Comparison of ENCODE assay signal across 8 cellular contexts in genomic region chr1:15524283-15525042, GRCh38. TPM values are rescaled to one million over a fixed set of nuclear protein-coding genes. Genes with fewer than 3 reads are reported as not detected.
DNase-seq lines count a peak whose midpoint lies in the region; ATAC-seq and TF ChIP-seq lines count a peak whose summit lies in the region.

No MANE protein-coding gene starts in this region.

- H3F3A ChIP-seq in GM23338 (replicated peaks; ENCODE audit: low read depth) = no peaks in the 10 kb centered on the region

- H2AFZ ChIP-seq in GM23338 (no peak overlapping the region), fibroblast of lung (ENCODE audit: low read length) (peak overlapping the region; percentile 71)

- H3K27me3 Mint-ChIP-seq in GM23338 (ENCODE audit: insufficient read depth, low read depth, poor library complexity) = peaks cover 7% of the 10 kb centered on the region
- no peaks in the 10 kb centered on the region for H3K27me3 Mint-ChIP-seq in activated T-helper 17 cell treated with anti-CD3 and anti-CD28 coated beads, Interleukin-2, amount 50 U/mL, for 72 hours
- peaks cover 0 to 2% (median 0%) of the 10 kb centered on the region in 5 donors for H3K27me3 Mint-ChIP-seq in naive thymus-derived CD8-positive, alpha-beta T cell
- no peaks in the 10 kb centered on the region for H3K27me3 Mint-ChIP-seq in stimulated activated memory B cell treated with anti-CD40 and anti-IgM and Interleukin-4, amounts not matched to agents 10 μg/mL and 1 μg/mL and 100 μg/mL, for 72 hours

- no peak for TF ChIP-seq CTCF in GM23338 (conservative IDR thresholded peaks at IDR 0.05; ENCODE audit: low read depth in 2 of 2)
- TF ChIP-seq CTCF in fibroblast of lung (conservative IDR thresholded peaks at IDR 0.05 in 1 of 2, IDR thresholded peaks at IDR 0.05 in 1 of 2; ENCODE audit: low read depth in 1 of 2, low read length in 2 of 2) = no peak

- H4K20me1 ChIP-seq in GM23338 (replicated peaks; ENCODE audit: insufficient read depth) (peaks cover 6% of the 10 kb centered on the region; the same call in 1 of the 2 replicates), fibroblast of lung (ENCODE audit: control insufficient read depth, extremely low read depth, insufficient read depth, low read length) (no peaks in the 10 kb centered on the region)

- H3K27ac ChIP-seq in GM23338 (ENCODE audit: low read depth) (no peak overlapping the region), fibroblast of lung (ENCODE audit: insufficient read depth, low read length) (peak overlapping the region; percentile 99)

- H3K27ac Mint-ChIP-seq in GM23338 = peak overlapping the region; percentile 100
- H3K27ac Mint-ChIP-seq in activated T-helper 17 cell treated with anti-CD3 and anti-CD28 coated beads, Interleukin-2, amount 50 U/mL, for 72 hours = peak overlapping the region; percentile 92
- H3K27ac Mint-ChIP-seq in naive thymus-derived CD8-positive, alpha-beta T cell = peak overlapping the region; percentile 97 to 100 (median 100)
- peak overlapping the region; percentile 92 for H3K27ac Mint-ChIP-seq in stimulated activated memory B cell treated with anti-CD40 and anti-IgM and Interleukin-4, amounts not matched to agents 10 μg/mL and 1 μg/mL and 100 μg/mL, for 72 hours

- H3K4me1 ChIP-seq in GM23338 (ENCODE audit: insufficient read depth) (peaks cover 15% of the 10 kb centered on the region), fibroblast of lung (ENCODE audit: control insufficient read depth, extremely low read depth, insufficient read depth, low read length) (peaks cover 17% of the 10 kb centered on the region)

- no peaks in the 10 kb centered on the region for H3K9me2 ChIP-seq in GM23338 (ENCODE audit: insufficient read depth)

- peaks cover 39% of the 10 kb centered on the region for H3K4me1 Mint-ChIP-seq in GM23338
- peaks cover 27% of the 10 kb centered on the region for H3K4me1 Mint-ChIP-seq in activated T-helper 17 cell treated with anti-CD3 and anti-CD28 coated beads, Interleukin-2, amount 50 U/mL, for 72 hours
- H3K4me1 Mint-ChIP-seq in naive thymus-derived CD8-positive, alpha-beta T cell = peaks cover 32 to 55% (median 52%) of the 10 kb centered on the region in 4 donors
- H3K4me1 Mint-ChIP-seq in stimulated activated memory B cell treated with anti-CD40 and anti-IgM and Interleukin-4, amounts not matched to agents 10 μg/mL and 1 μg/mL and 100 μg/mL, for 72 hours = peaks cover 49% of the 10 kb centered on the region

- H3K4me3 ChIP-seq in GM23338 = peak overlapping the region; percentile 70
- peak overlapping the region; percentile 50 to 81 (median 65) for H3K4me3 ChIP-seq in fibroblast of lung (replicated peaks in 1 of 4; ENCODE audit: control extremely low read depth in 1 of 4, insufficient read depth in 1 of 4, low read depth in 3 of 4, low read length in 4 of 4)

- peaks cover 46% of the 10 kb centered on the region for H3K79me2 ChIP-seq in GM23338 (replicated peaks; ENCODE audit: insufficient read depth)
- peaks cover 14% of the 10 kb centered on the region for H3K79me2 ChIP-seq in fibroblast of lung (ENCODE audit: control insufficient read depth, insufficient read depth, low read length)

- peak overlapping the region; percentile 83 for H3K4me3 Mint-ChIP-seq in GM23338
- H3K4me3 Mint-ChIP-seq in activated T-helper 17 cell treated with anti-CD3 and anti-CD28 coated beads, Interleukin-2, amount 50 U/mL, for 72 hours = peak overlapping the region; percentile 91
- peak overlapping the region; percentile 87 to 97 (median 92) for H3K4me3 Mint-ChIP-seq in naive thymus-derived CD8-positive, alpha-beta T cell
- H3K4me3 Mint-ChIP-seq in stimulated activated memory B cell treated with anti-CD40 and anti-IgM and Interleukin-4, amounts not matched to agents 10 μg/mL and 1 μg/mL and 100 μg/mL, for 72 hours = peak overlapping the region; percentile 85

- H3K36me3 Mint-ChIP-seq in GM23338 (ENCODE audit: low read depth) = no peaks in the 10 kb centered on the region; the same call in 2 of the 3 replicates
- peaks cover 6% of the 10 kb centered on the region for H3K36me3 Mint-ChIP-seq in activated T-helper 17 cell treated with anti-CD3 and anti-CD28 coated beads, Interleukin-2, amount 50 U/mL, for 72 hours (ENCODE audit: low read depth)
- H3K36me3 Mint-ChIP-seq in naive thymus-derived CD8-positive, alpha-beta T cell = peaks cover 0 to 4% (median 0%) of the 10 kb centered on the region in 3 donors
- peaks cover 3% of the 10 kb centered on the region for H3K36me3 Mint-ChIP-seq in stimulated activated memory B cell treated with anti-CD40 and anti-IgM and Interleukin-4, amounts not matched to agents 10 μg/mL and 1 μg/mL and 100 μg/mL, for 72 hours

- DNase-seq in DMS79 (lab: John Stamatoyannopoulos, UW) (peak; percentile 99), GM23338 (ENCODE audit: low spot score) (peak; percentile 100), LHCN-M2 (ENCODE audit: low read depth) (peak; percentile 97), RKO (ENCODE audit: low spot score) (peak; percentile 96), fibroblast of lung (ENCODE audit: low read depth in 2 of 2) (peak; percentile 95 to 99)
- peak; percentile 99 to 100 (median 100) for DNase-seq in naive thymus-derived CD8-positive, alpha-beta T cell

- H3K27me3 ChIP-seq in GM23338 (ENCODE audit: insufficient read depth) = no peaks in the 10 kb centered on the region
- H3K27me3 ChIP-seq in fibroblast of lung (ENCODE audit: control insufficient read depth, insufficient read depth, low read length) = no peaks in the 10 kb centered on the region

- POLR2A ChIA-PET in naive thymus-derived CD8-positive, alpha-beta T cell (lab: Charles Lee) = interaction anchor here (1.2 kb wide), 1 partner anchor 93 kb away, joined by 4 read pairs; the partner anchor contains the start of gene DDI2

- H3K4me2 ChIP-seq in GM23338 (no peak overlapping the region), fibroblast of lung (ENCODE audit: extremely low read depth, insufficient read depth, low read length) (peak overlapping the region; percentile 33)

- peak; percentile 10 for ATAC-seq in GM23338
- peak; percentile 56 for ATAC-seq in activated T-helper 17 cell treated with anti-CD3 and anti-CD28 coated beads, Interleukin-2, amount 50 U/mL, for 72 hours (replicated peaks)
- ATAC-seq in naive thymus-derived CD8-positive, alpha-beta T cell = peak; percentile 48 to 56
- ATAC-seq in stimulated activated memory B cell treated with anti-CD40 and anti-IgM and Interleukin-4, amounts not matched to agents 10 μg/mL and 1 μg/mL and 100 μg/mL, for 72 hours = peak; percentile 80

- peak overlapping the region; percentile 96 for H3K9ac ChIP-seq in fibroblast of lung (ENCODE audit: insufficient read depth, low read length)

- no peaks in the 10 kb centered on the region for H3K36me3 ChIP-seq in GM23338 (ENCODE audit: insufficient read depth)
- H3K36me3 ChIP-seq in fibroblast of lung (ENCODE audit: control insufficient read depth, insufficient read depth, low read length) = no peaks in the 10 kb centered on the region

- no peaks in the 10 kb centered on the region for H3K9me3 Mint-ChIP-seq in GM23338
- no peaks in the 10 kb centered on the region for H3K9me3 Mint-ChIP-seq in activated T-helper 17 cell treated with anti-CD3 and anti-CD28 coated beads, Interleukin-2, amount 50 U/mL, for 72 hours
- no peaks in the 10 kb centered on the region for H3K9me3 Mint-ChIP-seq in naive thymus-derived CD8-positive, alpha-beta T cell
- H3K9me3 Mint-ChIP-seq in stimulated activated memory B cell treated with anti-CD40 and anti-IgM and Interleukin-4, amounts not matched to agents 10 μg/mL and 1 μg/mL and 100 μg/mL, for 72 hours = no peaks in the 10 kb centered on the region

- H3K9me3 ChIP-seq in fibroblast of lung (ENCODE audit: control insufficient read depth, insufficient read depth, low read depth, low read length) = no peaks in the 10 kb centered on the region

TF ChIP-seq in GM23338, 12 proteins besides CTCF, POLR2A, EP300 and RAD21:
- no peak for TF ChIP-seq STAT1 (IDR thresholded peaks at IDR 0.05; ENCODE audit: unreplicated experiment)
- TF ChIP-seq CREB1 (CRISPR knock-in tag; IDR thresholded peaks at IDR 0.05; ENCODE audit: low read depth) = peak; percentile 89

RNA-seq across cellular contexts. Expression of gene CASP9, which starts 0.4 kb away (rescaled TPM):
- 25.0 and 26.1 TPM in 2 replicates for total RNA-seq in GM23338 (2014; rRNA removed; shearing (Covaris generic))
- 7.7 and 9.2 TPM in 2 replicates for polyA plus RNA-seq in GM23338 (2016; fragmentation: Nextera tagmentation; extraction: Ambion mirVana)
- total RNA-seq in LHCN-M2 (2014; rRNA removed) = 8.2 and 11.3 TPM in 2 replicates
- polyA plus RNA-seq in LHCN-M2 (2012) = 6.8 TPM
- total RNA-seq in activated T-helper 17 cell treated with anti-CD3 and anti-CD28 coated beads, Interleukin-2, amount 50 U/mL, for 72 hours = 10 to 100 TPM; 17.1 to 17.9 TPM
- total RNA-seq in fibroblast of lung = 4.1 and 5.6 TPM in 2 replicates
- 6.4 and 8.3 TPM in 2 replicates for polyA plus RNA-seq in fibroblast of lung
- 4.7 and 7.1 TPM in 2 replicates for polyA plus RNA-seq in fibroblast of lung (2012)
- 10.8 and 13.2 TPM in 2 replicates for polyA minus RNA-seq in fibroblast of lung (ENCODE audit: low replicate concordance)
- total RNA-seq in naive thymus-derived CD8-positive, alpha-beta T cell = 10 to 100 TPM; 13.4 to 15.9 TPM
- 1 to 10 TPM; 8.0 to 8.6 (median 8.4) TPM for polyA plus RNA-seq in naive thymus-derived CD8-positive, alpha-beta T cell

RNA-seq across cellular contexts. Expression of gene DNAJC16, which starts 2.2 kb away (rescaled TPM):
- 18.0 and 20.9 TPM in 2 replicates for total RNA-seq in GM23338 (2014; rRNA removed; shearing (Covaris generic))
- polyA plus RNA-seq in GM23338 (2016; fragmentation: Nextera tagmentation; extraction: Ambion mirVana) (6.3 and 7.2 TPM in 2 replicates), fibroblast of lung (15.3 and 18.9 TPM in 2 replicates)
- total RNA-seq in LHCN-M2 (2014; rRNA removed) (18.9 and 19.1 TPM in 2 replicates), fibroblast of lung (14.9 and 18.8 TPM in 2 replicates)
- 4.5 TPM for polyA plus RNA-seq in LHCN-M2 (2012)
- total RNA-seq in activated T-helper 17 cell treated with anti-CD3 and anti-CD28 coated beads, Interleukin-2, amount 50 U/mL, for 72 hours = 10 to 100 TPM in 1 of 2 donors, 1 to 10 TPM in 1; 8.6 to 10.0 TPM
- 6.6 and 9.6 TPM in 2 replicates for polyA plus RNA-seq in fibroblast of lung (2012)
- polyA minus RNA-seq in fibroblast of lung (ENCODE audit: low replicate concordance) = 7.4 and 12.9 TPM in 2 replicates
- 10 to 100 TPM; 24.8 to 30.0 TPM for total RNA-seq in naive thymus-derived CD8-positive, alpha-beta T cell
- polyA plus RNA-seq in naive thymus-derived CD8-positive, alpha-beta T cell = 1 to 10 TPM; 5.0 to 9.7 (median 7.1) TPM

RNA-seq across cellular contexts. Expression of gene CELA2B, which starts 48.6 kb away (rescaled TPM):
- total RNA-seq in GM23338 (2014; rRNA removed; shearing (Covaris generic)) = not detected in 2 replicates
- polyA plus RNA-seq in GM23338 (2016; fragmentation: Nextera tagmentation; extraction: Ambion mirVana) = not detected in 2 replicates
- total RNA-seq in LHCN-M2 (2014; rRNA removed) = not detected in 2 replicates
- polyA plus RNA-seq in LHCN-M2 (2012) = not detected
- not detected for total RNA-seq in activated T-helper 17 cell treated with anti-CD3 and anti-CD28 coated beads, Interleukin-2, amount 50 U/mL, for 72 hours
- not detected in 2 replicates for total RNA-seq in fibroblast of lung
- not detected in 2 replicates for polyA plus RNA-seq in fibroblast of lung
- polyA plus RNA-seq in fibroblast of lung (2012) = not detected in 2 replicates
- not detected in 2 replicates for polyA minus RNA-seq in fibroblast of lung (ENCODE audit: low replicate concordance)
- not detected for total RNA-seq in naive thymus-derived CD8-positive, alpha-beta T cell
- polyA plus RNA-seq in naive thymus-derived CD8-positive, alpha-beta T cell = not detected

Comparison
In these comparisons a context has a peak if more than half of its experiments do, and no peak if none do; other contexts are left out.
1. ATAC-seq: peak in every context shown above with its lines; median percentile 80 in stimulated activated memory B cell treated with anti-CD40 and anti-IgM and Interleukin-4, amounts not matched to agents 10 μg/mL and 1 μg/mL and 100 μg/mL, for 72 hours; 56 in activated T-helper 17 cell treated with anti-CD3 and anti-CD28 coated beads, Interleukin-2, amount 50 U/mL, for 72 hours; 52 in naive thymus-derived CD8-positive, alpha-beta T cell; 10 in GM23338.